Comparison of ENCODE assay signal across 8 cellular contexts in genomic region chr7:155815332-155816191, GRCh38. TPM values are rescaled to one million over a fixed set of nuclear protein-coding genes. Genes with fewer than 3 reads are reported as not detected.
DNase-seq lines count a peak whose midpoint lies in the region; ATAC-seq and TF ChIP-seq lines count a peak whose summit lies in the region.

No MANE protein-coding gene starts in this region.

- TF ChIP-seq POLR2A in breast epithelium (IDR thresholded peaks at IDR 0.05) = no peak

- peaks cover 0 to 80% of the 10 kb centered on the region in 2 donors for H3K27me3 ChIP-seq in breast epithelium

- DNase-seq in ELF-1 (ENCODE audit: low read depth, low spot score) = peak; percentile 62
- peak; percentile 89 for DNase-seq in GM20000 (ENCODE audit: low spot score)
- DNase-seq in breast epithelium (ENCODE audit: low spot score in 2 of 2) = no peak
- DNase-seq in medulla oblongata (ENCODE audit: extremely low spot score) = peak; percentile 30
- peak; percentile 37 for DNase-seq in stimulated activated naive CD4-positive, alpha-beta T cell treated with Interleukin-2 at 50 U/mL for 16 hours (lab: John Stamatoyannopoulos, UW)

- no peaks in the 10 kb centered on the region for H3K9me3 ChIP-seq in breast epithelium

- intact Hi-C loops in breast epithelium (cut with DNase I; ENCODE audit: low total_unique reads) = no loop called here

- H3K27ac ChIP-seq in VCaP (peak overlapping the region; percentile 60; the same call in 1 of the 2 replicates), breast epithelium (no peak overlapping the region)

- TF ChIP-seq CTCF in GM20000 (IDR thresholded peaks at IDR 0.05; ENCODE audit: extremely low read depth, missing control alignments) = peak; percentile 93
- TF ChIP-seq CTCF in VCaP (conservative IDR thresholded peaks at IDR 0.05) = peak; percentile 93
- peak in 2 of 3 donors; percentile 44 to 56 for TF ChIP-seq CTCF in breast epithelium (IDR thresholded peaks at IDR 0.05)

- ATAC-seq in HG03558 (IDR thresholded peaks at IDR 0.05; ENCODE audit: extremely low read depth, unreplicated experiment) (peak; percentile 91), GM18517 (IDR thresholded peaks at IDR 0.05; ENCODE audit: unreplicated experiment) (no peak)

- H3K4me1 ChIP-seq in breast epithelium = peaks cover 0 to under 1% of the 10 kb centered on the region in 2 donors

- no peaks in the 10 kb centered on the region for H3K36me3 ChIP-seq in breast epithelium

- H3K4me3 ChIP-seq in breast epithelium = no peak overlapping the region

RNA-seq across cellular contexts. Expression of gene SHH, which starts 3.3 kb away (rescaled TPM):
- not detected for total RNA-seq in breast epithelium

Comparison
In these comparisons a context has a peak if more than half of its experiments do, and no peak if none do; other contexts are left out.
1. DNase-seq: peak in ELF-1 (single experiment), GM20000 (single experiment), medulla oblongata (single experiment) and stimulated activated naive CD4-positive, alpha-beta T cell treated with Interleukin-2 at 50 U/mL for 16 hours (single experiment); none in breast epithelium (0 of 2).
2. Peak in every context shown above with its lines, with median percentiles within 50 percentile points of each other: CTCF ChIP-seq.